Comparison of ENCODE assay signal across 12 cellular contexts in the genomic region with DNA sequence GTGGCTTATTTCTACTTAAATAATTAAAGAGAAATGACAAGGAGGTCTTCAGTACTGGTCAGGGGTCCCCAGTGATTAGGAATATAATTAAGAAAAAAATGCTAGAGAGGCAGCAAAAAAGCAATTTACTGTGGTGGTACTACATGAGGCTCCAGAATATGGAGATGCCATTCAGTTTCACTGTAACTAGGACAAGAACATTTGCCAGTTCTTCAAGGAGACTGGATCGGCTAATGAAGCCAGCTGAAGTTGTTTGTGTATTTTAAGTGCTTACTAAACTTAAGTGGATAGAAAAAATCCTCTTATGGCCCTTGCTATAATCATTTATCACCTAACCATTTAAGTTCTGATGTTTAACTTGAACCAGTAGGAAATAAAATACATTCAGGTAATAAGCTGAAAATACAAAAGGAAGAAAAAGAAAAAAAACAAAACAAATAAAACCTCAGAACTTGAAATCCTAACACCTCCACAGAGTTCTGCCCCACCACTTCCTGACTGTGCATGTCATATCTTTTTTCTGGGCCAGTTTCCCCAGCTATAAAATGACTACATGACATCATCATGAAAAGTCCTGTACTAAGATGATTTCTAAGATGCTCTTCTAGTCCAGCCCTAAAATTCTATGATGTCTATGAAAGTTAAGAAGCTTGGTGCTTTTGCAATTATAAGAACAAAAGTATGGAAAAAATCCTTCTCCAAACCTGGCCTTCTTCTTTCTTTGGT.
DNase-seq lines count a peak whose midpoint lies in the region; ATAC-seq lines count a peak whose summit lies in the region.
"Had no signal": no experiment of that assay in that cellular context is flagged by ENCODE, and none has a peak within 500 bp of the region (broad histone marks: within the 10 kb centered on the region; RNA-seq: fewer than 3 reads in every experiment).

No MANE protein-coding gene starts in this region.

- H3K4me3 ChIP-seq in Jurkat, Clone E6-1 (ENCODE audit: low read length): no peak overlapping the region
- H3K4me3 ChIP-seq: HAP-1, PC-9, sigmoid colon had no signal

- H3K4me3 Mint-ChIP-seq in activated T-helper 1 cell treated with anti-CD3 and anti-CD28 coated beads, Interleukin-12 subunit alpha, Interleukin-12 subunit beta, Interleukin-2, Interleukin-4 antibody, amounts not matched to agents 30 ng/mL and 10 ng/mL and 1 ng/mL, durations not matched to agents 14 hours and 24 hours and 36 hours: peak overlapping the region; percentile 69
- H3K4me3 Mint-ChIP-seq in natural killer cell treated with Interleukin-12 subunit alpha and Interleukin-12 subunit beta and Interleukin-15 and Interleukin-18, amount 100 ng/mL, for 72 hours: peak overlapping the region; percentile 65

- no peaks in the 10 kb centered on the region for H3K27me3 Mint-ChIP-seq in activated T-helper 1 cell treated with anti-CD3 and anti-CD28 coated beads, Interleukin-12 subunit alpha, Interleukin-12 subunit beta, Interleukin-2, Interleukin-4 antibody, amounts not matched to agents 30 ng/mL and 10 ng/mL and 1 ng/mL, durations not matched to agents 14 hours and 24 hours and 36 hours (ENCODE audit: insufficient read depth)
- H3K27me3 Mint-ChIP-seq in natural killer cell treated with Interleukin-12 subunit alpha and Interleukin-12 subunit beta and Interleukin-15 and Interleukin-18, amount 100 ng/mL, for 72 hours: no peaks in the 10 kb centered on the region

- H3K9me3 Mint-ChIP-seq in activated T-helper 1 cell treated with anti-CD3 and anti-CD28 coated beads, Interleukin-12 subunit alpha, Interleukin-12 subunit beta, Interleukin-2, Interleukin-4 antibody, amounts not matched to agents 30 ng/mL and 10 ng/mL and 1 ng/mL, durations not matched to agents 14 hours and 24 hours and 36 hours: peaks cover 24% of the 10 kb centered on the region
- H3K9me3 Mint-ChIP-seq in natural killer cell treated with Interleukin-12 subunit alpha and Interleukin-12 subunit beta and Interleukin-15 and Interleukin-18, amount 100 ng/mL, for 72 hours: no peaks in the 10 kb centered on the region

- peak overlapping the region; percentile 85 for H3K27ac Mint-ChIP-seq in activated T-helper 1 cell treated with anti-CD3 and anti-CD28 coated beads, Interleukin-12 subunit alpha, Interleukin-12 subunit beta, Interleukin-2, Interleukin-4 antibody, amounts not matched to agents 30 ng/mL and 10 ng/mL and 1 ng/mL, durations not matched to agents 14 hours and 24 hours and 36 hours
- H3K27ac Mint-ChIP-seq in natural killer cell treated with Interleukin-12 subunit alpha and Interleukin-12 subunit beta and Interleukin-15 and Interleukin-18, amount 100 ng/mL, for 72 hours: peak overlapping the region; percentile 76

- intact Hi-C loops in activated T-helper 1 cell treated with anti-CD3 and anti-CD28 coated beads, Interleukin-12 subunit alpha, Interleukin-12 subunit beta, Interleukin-2, Interleukin-4 antibody, amounts not matched to agents 30 ng/mL and 10 ng/mL and 1 ng/mL, durations not matched to agents 14 hours and 24 hours and 36 hours (cut with micrococcal nuclease): loop anchor here (1.0 to 2.0 kb wide), 6 partner anchors 14 to 266 kb away; a partner anchor contains a TSS

- H3K36me3 Mint-ChIP-seq in activated T-helper 1 cell treated with anti-CD3 and anti-CD28 coated beads, Interleukin-12 subunit alpha, Interleukin-12 subunit beta, Interleukin-2, Interleukin-4 antibody, amounts not matched to agents 30 ng/mL and 10 ng/mL and 1 ng/mL, durations not matched to agents 14 hours and 24 hours and 36 hours (ENCODE audit: low read depth): peaks cover 11% of the 10 kb centered on the region
- H3K36me3 Mint-ChIP-seq in natural killer cell treated with Interleukin-12 subunit alpha and Interleukin-12 subunit beta and Interleukin-15 and Interleukin-18, amount 100 ng/mL, for 72 hours: peaks cover 5% of the 10 kb centered on the region

- H3K4me1 Mint-ChIP-seq in activated T-helper 1 cell treated with anti-CD3 and anti-CD28 coated beads, Interleukin-12 subunit alpha, Interleukin-12 subunit beta, Interleukin-2, Interleukin-4 antibody, amounts not matched to agents 30 ng/mL and 10 ng/mL and 1 ng/mL, durations not matched to agents 14 hours and 24 hours and 36 hours (ENCODE audit: low read depth): peaks cover 69% of the 10 kb centered on the region
- H3K4me1 Mint-ChIP-seq in natural killer cell treated with Interleukin-12 subunit alpha and Interleukin-12 subunit beta and Interleukin-15 and Interleukin-18, amount 100 ng/mL, for 72 hours (ENCODE audit: low read depth in 2 of 2): peaks cover 31 to 60% of the 10 kb centered on the region in 2 donors

- peak; percentile 46 for DNase-seq in EH (ENCODE audit: low read depth)
- peak; percentile 50 for DNase-seq in Jurkat, Clone E6-1 (ENCODE audit: low read depth, low spot score)
- DNase-seq in activated T-helper 1 cell treated with anti-CD3 and anti-CD28 coated beads, Interleukin-12 subunit alpha, Interleukin-12 subunit beta, Interleukin-2, Interleukin-4 antibody, amounts not matched to agents 30 ng/mL and 10 ng/mL and 1 ng/mL, durations not matched to agents 14 hours and 24 hours and 36 hours (ENCODE audit: low spot score): peak; percentile 35
- DNase-seq in natural killer cell treated with Interleukin-12 subunit alpha and Interleukin-12 subunit beta and Interleukin-15 and Interleukin-18, amount 100 ng/mL, for 72 hours (ENCODE audit: low spot score): peak; percentile 61
- DNase-seq in NOMO-1 treated with dmso at 0.1 percent for 144 hours (lab: John Stamatoyannopoulos, UW; ENCODE audit: unreplicated experiment): no peak
- no peak for DNase-seq in SHP77 treated with DMSO at 0.1 percent for 48 hours (lab: John Stamatoyannopoulos, UW)
- DNase-seq in NCI-H1092 (lab: John Stamatoyannopoulos, UW): no peak
- DNase-seq: NCI-H1694 treated with DMSO at 0.1 percent for 48 hours, PC-9, sigmoid colon had no signal

- peak; percentile 82 to 88 for ATAC-seq in natural killer cell treated with Interleukin-12 subunit alpha and Interleukin-12 subunit beta and Interleukin-15 and Interleukin-18, amount 100 ng/mL, for 72 hours
- ATAC-seq in HG03520 (IDR thresholded peaks at IDR 0.05; ENCODE audit: unreplicated experiment): no peak

Comparison
In these comparisons a context has a peak if more than half of its experiments do, and no peak if none do; other contexts are left out.
1. DNase-seq: peak in EH (single experiment), Jurkat, Clone E6-1 (single experiment), activated T-helper 1 cell treated with anti-CD3 and anti-CD28 coated beads, Interleukin-12 subunit alpha, Interleukin-12 subunit beta, Interleukin-2, Interleukin-4 antibody, amounts not matched to agents 30 ng/mL and 10 ng/mL and 1 ng/mL, durations not matched to agents 14 hours and 24 hours and 36 hours (single experiment) and natural killer cell treated with Interleukin-12 subunit alpha and Interleukin-12 subunit beta and Interleukin-15 and Interleukin-18, amount 100 ng/mL, for 72 hours (single experiment); none in NOMO-1 treated with dmso at 0.1 percent for 144 hours (single experiment), SHP77 treated with DMSO at 0.1 percent for 48 hours (single experiment) and NCI-H1092 (single experiment).